In the genomic region with DNA sequence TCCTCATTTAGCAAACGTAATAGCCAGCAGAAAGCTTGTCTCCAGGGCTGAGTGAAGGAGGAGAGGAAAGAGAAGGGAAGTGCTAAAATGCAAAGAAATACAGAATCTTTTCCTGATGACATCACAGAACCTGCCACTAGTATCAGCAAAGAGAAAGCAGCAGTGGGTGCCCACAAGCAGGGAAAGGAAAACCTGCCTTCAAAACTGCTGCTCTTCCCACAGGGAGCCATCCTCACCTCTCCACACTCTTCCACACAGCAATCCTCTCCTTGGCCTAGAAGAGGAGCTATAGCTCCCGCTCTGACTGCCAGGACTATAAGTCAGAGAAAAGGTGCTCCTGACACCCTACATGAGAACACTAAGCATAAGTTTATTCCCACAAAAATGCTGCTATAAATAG, we compare ENCODE assay signal across 14 cellular contexts. TPM values are rescaled to one million over a fixed set of nuclear protein-coding genes. Genes with fewer than 3 reads are reported as not detected.
DNase-seq lines count a peak whose midpoint lies in the region; ATAC-seq and TF ChIP-seq lines count a peak whose summit lies in the region.
"Had no signal": no experiment of that assay in that cellular context is flagged by ENCODE, and none has a peak within 500 bp of the region (broad histone marks: within the 10 kb centered on the region; RNA-seq: fewer than 3 reads in every experiment).

No MANE protein-coding gene starts in this region.

- H3K27me3 ChIP-seq in BLaER1 treated with 17β-estradiol and CSF1 and Interleukin-3, amounts not matched to agents 10 nM and 100 nM = no peaks in the 10 kb centered on the region
- H3K27me3 ChIP-seq in mesenchymal stem cell (ENCODE audit: control insufficient read depth in 1 of 2, insufficient read depth in 1 of 2, low read length in 2 of 2) = no peaks in the 10 kb centered on the region
- H3K27me3 ChIP-seq: tibial artery had no signal

- H3K4me3 ChIP-seq in BLaER1 treated with 17β-estradiol and CSF1 and Interleukin-3, amounts not matched to agents 10 nM and 100 nM = no peak overlapping the region
- H3K4me3 ChIP-seq in mesenchymal stem cell (ENCODE audit: insufficient read depth in 1 of 2, low read depth in 1 of 2, low read length in 2 of 2) = peak overlapping the region in 1 of 2 experiments; percentile 55
- H3K4me3 ChIP-seq: tibial artery had no signal

- no peak overlapping the region for H2BK120ac ChIP-seq in mesenchymal stem cell (ENCODE audit: low read depth, low read length)

- H3K14ac ChIP-seq in mesenchymal stem cell (ENCODE audit: low read length in 2 of 2) = no peak overlapping the region

- H3K9ac ChIP-seq in BLaER1 treated with 17β-estradiol and CSF1 and Interleukin-3, amounts not matched to agents 10 nM and 100 nM = peak overlapping the region in 2 of 11 experiments; percentile 36 to 59; a peak in 4 of 22 replicates
- H3K9ac ChIP-seq in mesenchymal stem cell (ENCODE audit: low read length) = peak overlapping the region; percentile 57

- H3K27me3 Mint-ChIP-seq in endothelial cell (ENCODE audit: unreplicated experiment) (no peaks in the 10 kb centered on the region), glutamatergic neuron (ENCODE audit: unreplicated experiment) (no peaks in the 10 kb centered on the region)

- WGBS in mesenchymal stem cell = 17% methylated on average over 1 of the region's 2 CpGs

- H2AFZ ChIP-seq in mesenchymal stem cell (ENCODE audit: low read depth, low read length) = no peak overlapping the region

- H3K9me3 Mint-ChIP-seq in endothelial cell (ENCODE audit: unreplicated experiment) (no peaks in the 10 kb centered on the region), glutamatergic neuron (ENCODE audit: unreplicated experiment) (no peaks in the 10 kb centered on the region)

- peaks cover 100% of the 10 kb centered on the region in 11 experiments for H4K20me1 ChIP-seq in BLaER1 treated with 17β-estradiol and CSF1 and Interleukin-3, amounts not matched to agents 10 nM and 100 nM

- no peak overlapping the region for H4K8ac ChIP-seq in mesenchymal stem cell (ENCODE audit: low read length)

- no peak overlapping the region for H2BK5ac ChIP-seq in mesenchymal stem cell (ENCODE audit: low read depth, low read length, poor library complexity, severe bottlenecking)

- H3K27ac Mint-ChIP-seq in endothelial cell (ENCODE audit: unreplicated experiment) (no peak overlapping the region), glutamatergic neuron (ENCODE audit: unreplicated experiment) (no peak overlapping the region)

- H3K4ac ChIP-seq in mesenchymal stem cell (ENCODE audit: low read depth in 1 of 2, low read length in 2 of 2) = no peak overlapping the region

- peak overlapping the region in 2 of 11 experiments; percentile 6 to 32; a peak in 1 of 22 replicates for H3K27ac ChIP-seq in BLaER1 treated with 17β-estradiol and CSF1 and Interleukin-3, amounts not matched to agents 10 nM and 100 nM
- no peak overlapping the region for H3K27ac ChIP-seq in mesenchymal stem cell (ENCODE audit: low read length, poor library complexity, severe bottlenecking)
- H3K27ac ChIP-seq: tibial artery had no signal

- peaks cover 13% of the 10 kb centered on the region for H3K4me1 Mint-ChIP-seq in endothelial cell (ENCODE audit: unreplicated experiment)
- peaks cover 10% of the 10 kb centered on the region for H3K4me1 Mint-ChIP-seq in glutamatergic neuron (ENCODE audit: low read depth, unreplicated experiment)

- H3K18ac ChIP-seq in mesenchymal stem cell (ENCODE audit: low read depth in 1 of 2, low read length in 2 of 2) = no peak overlapping the region

- H3K36me3 Mint-ChIP-seq in endothelial cell (ENCODE audit: low read depth, unreplicated experiment) (no peaks in the 10 kb centered on the region), glutamatergic neuron (ENCODE audit: unreplicated experiment) (no peaks in the 10 kb centered on the region)

- TF ChIP-seq CTCF in endothelial cell (IDR thresholded peaks at IDR 0.05; ENCODE audit: unreplicated experiment) = no peak
- TF ChIP-seq CTCF in glutamatergic neuron (IDR thresholded peaks at IDR 0.05; ENCODE audit: partially characterized antibody, unreplicated experiment) = no peak

- H3K4me2 ChIP-seq in BLaER1 treated with 17β-estradiol and CSF1 and Interleukin-3, amounts not matched to agents 10 nM and 100 nM = peak overlapping the region; percentile 46 to 89 (median 63)
- peak overlapping the region; percentile 7 for H3K4me2 ChIP-seq in mesenchymal stem cell (ENCODE audit: low read length, poor library complexity, severe bottlenecking)

- H3K9me3 ChIP-seq in BLaER1 treated with 17β-estradiol and CSF1 and Interleukin-3, amounts not matched to agents 10 nM and 100 nM (replicated peaks in 1 of 11) = 0 out of 22 replicates have a peak, but pooled peaks cover 0 to under 1% (median 0%) of the 10 kb centered on the region in 11 experiments
- H3K9me3 ChIP-seq in mesenchymal stem cell (ENCODE audit: control insufficient read depth, low read length) = no peaks in the 10 kb centered on the region
- H3K9me3 ChIP-seq: tibial artery had no signal

- H3K4me1 ChIP-seq in BLaER1 treated with 17β-estradiol and CSF1 and Interleukin-3, amounts not matched to agents 10 nM and 100 nM = peaks cover 59 to 97% (median 80%) of the 10 kb centered on the region in 10 experiments
- H3K4me1 ChIP-seq in mesenchymal stem cell (ENCODE audit: control insufficient read depth, insufficient read depth, low read depth, low read length) = peaks cover 10% of the 10 kb centered on the region

- H2BK15ac ChIP-seq in mesenchymal stem cell (ENCODE audit: low read depth, poor library complexity, severe bottlenecking) = no peak overlapping the region

- H2BK12ac ChIP-seq in mesenchymal stem cell (ENCODE audit: low read length in 2 of 2) = no peak overlapping the region

- H2AK5ac ChIP-seq in mesenchymal stem cell (ENCODE audit: low read length, severe bottlenecking) = no peak overlapping the region

- DNase-seq in M059J (ENCODE audit: low read depth) (peak; percentile 34), dermis blood vessel endothelial cell (peak; percentile 34), mesenchymal stem cell (peak; percentile 53), endothelial cell (ENCODE audit: low spot score) (no peak), glutamatergic neuron (no peak)
- DNase-seq: activated CD4-positive, CD25-positive, alpha-beta regulatory T cell treated with anti-CD3 and anti-CD28 coated beads, Interleukin-2, amount 50 U/mL, for 72 hours; activated gamma-delta T cell treated with Interleukin-2 at 50 U/mL for 16 hours; effector CD8-positive, alpha-beta T cell; NCI-H187 treated with DMSO at 0.1 percent for 48 hours; posterior cingulate gyrus; tibial artery had no signal

- H4K91ac ChIP-seq in mesenchymal stem cell (ENCODE audit: low read length) = no peak overlapping the region

- no peak for ATAC-seq in GM19023 (IDR thresholded peaks at IDR 0.05; ENCODE audit: unreplicated experiment)
- no peak for ATAC-seq in HG02973 (IDR thresholded peaks at IDR 0.05; ENCODE audit: unreplicated experiment)

- no peak overlapping the region for H3K4me3 Mint-ChIP-seq in endothelial cell (ENCODE audit: unreplicated experiment)
- H3K4me3 Mint-ChIP-seq in glutamatergic neuron (ENCODE audit: unreplicated experiment) = no peak overlapping the region

- H3K36me3 ChIP-seq in BLaER1 treated with 17β-estradiol and CSF1 and Interleukin-3, amounts not matched to agents 10 nM and 100 nM = 0 out of 22 replicates have a peak, but pooled peaks cover 0 to 5% (median 0%) of the 10 kb centered on the region in 11 experiments
- H3K36me3 ChIP-seq in mesenchymal stem cell (ENCODE audit: control insufficient read depth in 1 of 2, insufficient read depth in 2 of 2, low read depth in 1 of 2, low read length in 2 of 2) = no peaks in the 10 kb centered on the region
- H3K36me3 ChIP-seq: tibial artery had no signal

- H3K23ac ChIP-seq in mesenchymal stem cell (ENCODE audit: low read length in 2 of 2) = no peak overlapping the region

- no peaks in the 10 kb centered on the region for H3K79me1 ChIP-seq in mesenchymal stem cell (replicated peaks; ENCODE audit: low read length, poor library complexity, severe bottlenecking)

RNA-seq across cellular contexts. Expression of gene MED13L, which starts 11.3 kb away (rescaled TPM):
- total RNA-seq in M059J (2014; rRNA removed; shearing (Covaris generic)) = 38.6 and 53.0 TPM in 2 replicates
- total RNA-seq in dermis blood vessel endothelial cell (93.3 and 115 TPM in 2 replicates), endothelial cell (ENCODE audit: unreplicated experiment) (97.0 TPM), glutamatergic neuron (ENCODE audit: unreplicated experiment) (95.5 TPM)
- polyA plus RNA-seq in mesenchymal stem cell (2013, experiment 1 of 2) = 24.7 TPM
- polyA plus RNA-seq in mesenchymal stem cell (2013, experiment 2 of 2) = 25.6 TPM

Comparison
In these comparisons a context has a peak if more than half of its experiments do, and no peak if none do; other contexts are left out.
1. DNase-seq: peak in M059J (single experiment), dermis blood vessel endothelial cell (single experiment) and mesenchymal stem cell (single experiment); none in endothelial cell (single experiment) and glutamatergic neuron (single experiment).